In the genomic region with DNA sequence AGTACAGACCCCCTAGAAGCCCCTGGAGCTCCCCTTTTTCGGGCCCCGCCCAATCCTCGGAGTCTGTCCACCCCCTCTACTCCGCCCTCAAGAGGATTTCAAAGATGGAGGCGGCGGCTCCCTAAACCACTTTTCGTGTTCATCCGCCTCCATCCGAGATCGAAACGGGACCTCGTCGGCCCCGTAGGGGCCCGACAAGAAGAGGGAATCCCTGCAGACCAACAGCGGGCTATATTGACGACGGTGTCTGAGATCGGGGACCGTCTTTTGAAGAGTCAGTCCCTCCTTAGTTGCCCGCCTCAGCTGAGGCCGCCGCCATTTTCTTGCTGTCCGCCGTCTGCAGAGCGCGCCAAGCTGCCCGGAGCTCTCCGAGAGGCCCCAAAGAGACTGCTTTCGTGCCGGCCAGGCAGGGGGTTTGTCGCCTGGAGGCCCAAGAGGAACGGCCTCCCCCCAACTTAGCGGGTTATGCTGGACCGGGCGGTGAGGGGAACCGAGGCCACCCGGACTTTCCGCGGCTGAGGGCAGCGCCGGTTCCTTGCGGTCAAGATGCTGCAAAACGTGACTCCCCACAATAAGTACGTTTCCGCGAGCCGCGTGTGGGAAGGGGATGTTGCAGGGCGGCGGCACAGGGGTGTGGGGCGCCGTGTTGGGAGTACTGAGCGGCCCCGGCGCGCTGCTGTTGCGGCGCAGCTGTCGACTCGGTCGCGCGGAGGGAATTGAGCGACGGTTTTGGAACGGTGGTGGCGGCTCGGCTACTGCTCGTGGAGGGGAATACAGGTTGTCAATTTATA, we compare ENCODE assay signal across 8 cellular contexts. TPM values are rescaled to one million over a fixed set of nuclear protein-coding genes. Genes with fewer than 3 reads are reported as not detected.
DNase-seq lines count a peak whose midpoint lies in the region; ATAC-seq and TF ChIP-seq lines count a peak whose summit lies in the region.

No MANE protein-coding gene starts in this region.

- peaks cover 92% of the 10 kb centered on the region for H3F3A ChIP-seq in neural progenitor cell (ENCODE audit: low read depth)

- CTCF ChIA-PET in activated CD4-positive, alpha-beta memory T cell treated with anti-CD3 and anti-CD28 coated beads, Interleukin-2, amount 10 ng/mL, durations not matched to agents 7 days and 5 days (lab: Charles Lee): interaction anchor here (0.8 to 13.5 kb wide), 22 partner anchors 8 to 777 kb away, joined by 3 to 259 read pairs (median 6); a partner anchor contains a TSS

- no peak overlapping the region for H2AFZ ChIP-seq in neural progenitor cell (replicated peaks)

- peaks cover 80% of the 10 kb centered on the region for H3K36me3 Mint-ChIP-seq in activated CD4-positive, alpha-beta memory T cell treated with anti-CD3 and anti-CD28 coated beads, Interleukin-2, amount 10 ng/mL, durations not matched to agents 7 days and 5 days (ENCODE audit: low read depth)
- peaks cover 46% of the 10 kb centered on the region for H3K36me3 Mint-ChIP-seq in neural progenitor cell

- peak overlapping the region; percentile 100 for H3K4me2 ChIP-seq in neural progenitor cell

- peaks cover 89% of the 10 kb centered on the region for H3K79me2 ChIP-seq in neural progenitor cell (ENCODE audit: low read depth)

- H3K9me3 Mint-ChIP-seq in activated CD4-positive, alpha-beta memory T cell treated with anti-CD3 and anti-CD28 coated beads, Interleukin-2, amount 10 ng/mL, durations not matched to agents 7 days and 5 days: no peaks in the 10 kb centered on the region
- no peaks in the 10 kb centered on the region for H3K9me3 Mint-ChIP-seq in neural progenitor cell

- H3K27ac Mint-ChIP-seq in activated CD4-positive, alpha-beta memory T cell treated with anti-CD3 and anti-CD28 coated beads, Interleukin-2, amount 10 ng/mL, durations not matched to agents 7 days and 5 days: peak overlapping the region; percentile 98
- peak overlapping the region; percentile 68 for H3K27ac Mint-ChIP-seq in neural progenitor cell

- intact Hi-C loops in esophagus squamous epithelium (cut with DNase I): no loop called here

- H3K27me3 ChIP-seq in MG63 (no peaks in the 10 kb centered on the region), esophagus squamous epithelium (no peaks in the 10 kb centered on the region), neural progenitor cell (no peaks in the 10 kb centered on the region)

- H3K27me3 Mint-ChIP-seq in activated CD4-positive, alpha-beta memory T cell treated with anti-CD3 and anti-CD28 coated beads, Interleukin-2, amount 10 ng/mL, durations not matched to agents 7 days and 5 days: no peaks in the 10 kb centered on the region
- peaks cover 11% of the 10 kb centered on the region for H3K27me3 Mint-ChIP-seq in neural progenitor cell (ENCODE audit: insufficient read depth, low read depth)

- POLR2A ChIA-PET in activated CD4-positive, alpha-beta memory T cell treated with anti-CD3 and anti-CD28 coated beads, Interleukin-2, amount 10 ng/mL, durations not matched to agents 7 days and 5 days (lab: Charles Lee): interaction anchor here (0.7 to 17.7 kb wide), 74 partner anchors 9 to 1775 kb away, joined by 3 to 656 read pairs (median 4); a partner anchor contains a TSS

- no peak for TF ChIP-seq POLR2A in esophagus squamous epithelium (IDR thresholded peaks at IDR 0.05)

- H3K9me3 ChIP-seq in MG63 (no peaks in the 10 kb centered on the region), esophagus squamous epithelium (no peaks in the 10 kb centered on the region), neural progenitor cell (ENCODE audit: low read depth) (no peaks in the 10 kb centered on the region)

- peak overlapping the region; percentile 80 for H3K4me3 ChIP-seq in MG63
- H3K4me3 ChIP-seq in esophagus squamous epithelium: peak overlapping the region; percentile 71 to 92 (median 87)
- H3K4me3 ChIP-seq in neural progenitor cell: peak overlapping the region; percentile 95

- 0 to 3% methylated on average over 15 to 30 of the region's 70 CpGs for WGBS in esophagus squamous epithelium, 2 donors

- H3K4me1 Mint-ChIP-seq in activated CD4-positive, alpha-beta memory T cell treated with anti-CD3 and anti-CD28 coated beads, Interleukin-2, amount 10 ng/mL, durations not matched to agents 7 days and 5 days: peaks cover 30% of the 10 kb centered on the region
- H3K4me1 Mint-ChIP-seq in neural progenitor cell: peaks cover 32% of the 10 kb centered on the region

- in situ Hi-C loops in GM13977 (cut with MboI; ENCODE audit: low pct_unique_long_range_greater_than_20kb, low sequenced_read_pairs, unreplicated experiment): loop anchor here (10.0 kb wide), 1 partner anchor 88 kb away; no protein-coding TSS in a partner anchor

- ATAC-seq in HG02588 (IDR thresholded peaks at IDR 0.05; ENCODE audit: unreplicated experiment) (no peak), HG02798 (IDR thresholded peaks at IDR 0.05; ENCODE audit: poor library complexity, unreplicated experiment) (no peak)

- H3K4me1 ChIP-seq in esophagus squamous epithelium (peaks cover 15 to 43% (median 25%) of the 10 kb centered on the region in 3 donors), neural progenitor cell (peaks cover 12% of the 10 kb centered on the region)

- peak overlapping the region; percentile 97 for H3K4me3 Mint-ChIP-seq in activated CD4-positive, alpha-beta memory T cell treated with anti-CD3 and anti-CD28 coated beads, Interleukin-2, amount 10 ng/mL, durations not matched to agents 7 days and 5 days
- H3K4me3 Mint-ChIP-seq in neural progenitor cell: peak overlapping the region; percentile 94

- no peak for TF ChIP-seq CTCF in GM13977 (IDR thresholded peaks at IDR 0.05; ENCODE audit: extremely low read depth, insufficient read depth, missing control alignments)
- TF ChIP-seq CTCF in esophagus squamous epithelium (IDR thresholded peaks at IDR 0.05): no peak
- TF ChIP-seq CTCF in neural progenitor cell (IDR thresholded peaks at IDR 0.05): no peak

- peaks cover 55% of the 10 kb centered on the region for H4K20me1 ChIP-seq in neural progenitor cell (ENCODE audit: low read depth)

- DNase-seq in GM13977 (ENCODE audit: low spot score): peak; percentile 75
- peak; percentile 66 for DNase-seq in MG63
- DNase-seq in activated CD4-positive, alpha-beta memory T cell treated with anti-CD3 and anti-CD28 coated beads, Interleukin-2, amount 10 ng/mL, durations not matched to agents 7 days and 5 days: peak; percentile 61
- DNase-seq in esophagus squamous epithelium (lab: John Stamatoyannopoulos, UW): no peak
- peak; percentile 70 for DNase-seq in neural progenitor cell (ENCODE audit: low spot score)
- no peak for DNase-seq in HPDE6-E6E7 (ENCODE audit: extremely low spot score)

- peak overlapping the region; percentile 96 for H3K9ac ChIP-seq in neural progenitor cell

- H3K36me3 ChIP-seq in MG63 (peaks cover 75% of the 10 kb centered on the region), esophagus squamous epithelium (peaks cover 27 to 47% (median 41%) of the 10 kb centered on the region in 3 donors), neural progenitor cell (peaks cover 29% of the 10 kb centered on the region)

- H3K27ac ChIP-seq in esophagus squamous epithelium: peak overlapping the region; percentile 93 to 100 (median 100)
- peak overlapping the region; percentile 100 for H3K27ac ChIP-seq in neural progenitor cell

RNA-seq across cellular contexts. Expression of a gene that starts 4.2 kb away (rescaled TPM):
- 207 and 281 TPM in 2 replicates for total RNA-seq in MG63 (2014; rRNA removed; shearing (Covaris generic); ENCODE audit: low replicate concordance)
- total RNA-seq in activated CD4-positive, alpha-beta memory T cell treated with anti-CD3 and anti-CD28 coated beads, Interleukin-2, amount 10 ng/mL, durations not matched to agents 7 days and 5 days: 100 to 1,000 TPM; 290 to 297 TPM
- total RNA-seq in esophagus squamous epithelium (100 to 1,000 TPM; 110 to 152 (median 132) TPM), neural progenitor cell (ENCODE audit: low replicate concordance) (202 and 211 TPM in 2 replicates)

RNA-seq across cellular contexts. Expression of a gene that starts 19.7 kb away (rescaled TPM):
- 16.8 and 18.9 TPM in 2 replicates for total RNA-seq in MG63 (2014; rRNA removed; shearing (Covaris generic); ENCODE audit: low replicate concordance)
- total RNA-seq in activated CD4-positive, alpha-beta memory T cell treated with anti-CD3 and anti-CD28 coated beads, Interleukin-2, amount 10 ng/mL, durations not matched to agents 7 days and 5 days: 10 to 100 TPM; 54.0 to 54.3 TPM
- total RNA-seq in esophagus squamous epithelium: 10 to 100 TPM in 2 of 4 donors, 1 to 10 TPM in 2; 4.7 to 36.4 (median 12.6) TPM
- 5.1 and 11.9 TPM in 2 replicates for total RNA-seq in neural progenitor cell (ENCODE audit: low replicate concordance)

RNA-seq across cellular contexts. Expression of a gene that starts 31.7 kb away (rescaled TPM):
- total RNA-seq in MG63 (2014; rRNA removed; shearing (Covaris generic); ENCODE audit: low replicate concordance): 0.76 and 0.79 TPM in 2 replicates
- 10 to 100 TPM; 19.1 to 20.0 TPM for total RNA-seq in activated CD4-positive, alpha-beta memory T cell treated with anti-CD3 and anti-CD28 coated beads, Interleukin-2, amount 10 ng/mL, durations not matched to agents 7 days and 5 days
- 10 to 100 TPM in 2 of 4 donors, 1 to 10 TPM in 2; 3.4 to 24.8 (median 9.2) TPM for total RNA-seq in esophagus squamous epithelium
- total RNA-seq in neural progenitor cell (ENCODE audit: low replicate concordance): 4.3 and 4.5 TPM in 2 replicates

RNA-seq across cellular contexts. Expression of a gene that starts 36.8 kb away (rescaled TPM):
- not detected in 2 replicates for total RNA-seq in MG63 (2014; rRNA removed; shearing (Covaris generic); ENCODE audit: low replicate concordance)
- 1 to 10 TPM; 3.4 to 4.1 TPM for total RNA-seq in activated CD4-positive, alpha-beta memory T cell treated with anti-CD3 and anti-CD28 coated beads, Interleukin-2, amount 10 ng/mL, durations not matched to agents 7 days and 5 days
- 1 to 10 TPM in 2 of 4 donors, under 1 TPM in 2; 0.61 to 9.7 (median 1.6) TPM for total RNA-seq in esophagus squamous epithelium
- 38.0 and 52.2 TPM in 2 replicates for total RNA-seq in neural progenitor cell (ENCODE audit: low replicate concordance)

Comparison
In these comparisons a context has a peak if more than half of its experiments do, and no peak if none do; other contexts are left out.
1. DNase-seq: peak in GM13977 (single experiment), MG63 (single experiment), activated CD4-positive, alpha-beta memory T cell treated with anti-CD3 and anti-CD28 coated beads, Interleukin-2, amount 10 ng/mL, durations not matched to agents 7 days and 5 days (single experiment) and neural progenitor cell (single experiment); none in esophagus squamous epithelium (single experiment) and HPDE6-E6E7 (single experiment).
2. Peak in every context shown above with its lines, with median percentiles within 50 percentile points of each other: H3K4me3 ChIP-seq.